In genomic region chr5:132622608-132623007, GRCh38 we compare ENCODE assay signal across 24 cellular contexts. TPM values are rescaled to one million over a fixed set of nuclear protein-coding genes. Genes with fewer than 3 reads are reported as not detected.
DNase-seq lines count a peak whose midpoint lies in the region; ATAC-seq and TF ChIP-seq lines count a peak whose summit lies in the region.
"Had no signal": no experiment of that assay in that cellular context is flagged by ENCODE, and none has a peak within 500 bp of the region (broad histone marks: within the 10 kb centered on the region; RNA-seq: fewer than 3 reads in every experiment).

No MANE protein-coding gene starts in this region.

- no peak overlapping the region for H3K4me3 ChIP-seq in HEK293 (ENCODE audit: low read depth, low read length)
- H3K4me3 ChIP-seq: GM12878, SJCRH30 had no signal

- TF ChIP-seq CTCF in HEK293 (tag by site-specific recombination; IDR thresholded peaks at IDR 0.05) (no peak), nephron (IDR thresholded peaks at IDR 0.05; ENCODE audit: unreplicated experiment in 3 of 3) (no peak), nephron progenitor cell (IDR thresholded peaks at IDR 0.05) (no peak)

- H3K4me3 Mint-ChIP-seq in central memory CD8-positive, alpha-beta T cell = no peak overlapping the region
- H3K4me3 Mint-ChIP-seq in nephron (no peak overlapping the region), nephron progenitor cell (no peak overlapping the region)
- H3K4me3 Mint-ChIP-seq: CD4-positive, CD25-positive, alpha-beta regulatory T cell; IgD-negative memory B cell had no signal

- in situ Hi-C loops in Caki2 (cut with HindIII; ENCODE audit: low pct_unique_long_range_greater_than_20kb, low sequenced_read_pairs) = no loop called here

- ATAC-seq in central memory CD8-positive, alpha-beta T cell (replicated peaks; ENCODE audit: extremely low read depth, poor library complexity, severe bottlenecking) = no peak
- no peak for ATAC-seq in HG03139 (IDR thresholded peaks at IDR 0.05; ENCODE audit: unreplicated experiment)

- DNase-seq in Caki2 (ENCODE audit: low read depth) (peak; percentile 60), nephron progenitor cell (no peak), GF-D8 (lab: John Stamatoyannopoulos, UW) (no peak), NOMO-1 treated with dmso at 0.1 percent for 144 hours (lab: John Stamatoyannopoulos, UW; ENCODE audit: unreplicated experiment) (no peak)
- DNase-seq in central memory CD8-positive, alpha-beta T cell (ENCODE audit: low spot score in 2 of 2) = no peak
- DNase-seq: CD4-positive, CD25-positive, alpha-beta regulatory T cell; DMS 273 treated with DMSO at 0.1 percent for 48 hours; DMS79 treated with DMSO at 0.1 percent for 48 hours; H7; Karpas-422; NCI-H1694; NCI-H2081; NCI-H2171 treated with DMSO at 0.1 percent for 48 hours; NCI-H524 treated with DMSO at 0.1 percent for 48 hours; NCI-H82; OCI-M1; SJCRH30 had no signal

- no peaks in the 10 kb centered on the region for H3K4me1 ChIP-seq in HEK293 (ENCODE audit: control insufficient read depth, insufficient read depth, low read length)
- H3K4me1 ChIP-seq: SJCRH30 had no signal

- H3K9me3 Mint-ChIP-seq in central memory CD8-positive, alpha-beta T cell = no peaks in the 10 kb centered on the region
- H3K9me3 Mint-ChIP-seq in nephron = peaks cover 4% of the 10 kb centered on the region
- no peaks in the 10 kb centered on the region for H3K9me3 Mint-ChIP-seq in nephron progenitor cell
- H3K9me3 Mint-ChIP-seq: CD4-positive, CD25-positive, alpha-beta regulatory T cell; IgD-negative memory B cell had no signal

- H3K27me3 Mint-ChIP-seq in central memory CD8-positive, alpha-beta T cell = no peaks in the 10 kb centered on the region
- H3K27me3 Mint-ChIP-seq in nephron (ENCODE audit: low read depth) (no peaks in the 10 kb centered on the region), nephron progenitor cell (ENCODE audit: low read depth, poor library complexity) (no peaks in the 10 kb centered on the region)
- H3K27me3 Mint-ChIP-seq: CD4-positive, CD25-positive, alpha-beta regulatory T cell; IgD-negative memory B cell had no signal

- peaks cover 52 to 54% of the 10 kb centered on the region in 2 experiments for H3K36me3 ChIP-seq in HEK293 (ENCODE audit: control insufficient read depth in 2 of 2, insufficient read depth in 1 of 2, low read length in 2 of 2)

- no peak overlapping the region for H3K27ac ChIP-seq in HEK293 (ENCODE audit: extremely low read depth, low read depth, low read length)
- H3K27ac ChIP-seq: SJCRH30 had no signal

- H3K9me3 ChIP-seq in HEK293 (ENCODE audit: control insufficient read depth, insufficient read depth, low read depth, low read length) = no peaks in the 10 kb centered on the region
- H3K9me3 ChIP-seq: SJCRH30 had no signal

- peaks cover 32% of the 10 kb centered on the region for H3K36me3 Mint-ChIP-seq in central memory CD8-positive, alpha-beta T cell (ENCODE audit: insufficient read depth)
- H3K36me3 Mint-ChIP-seq in nephron (ENCODE audit: low read depth) (peaks cover 67% of the 10 kb centered on the region), nephron progenitor cell (ENCODE audit: low read depth) (peaks cover 69% of the 10 kb centered on the region)

- CTCF ChIA-PET in HEK293 (lab: Yijun Ruan, JAX) = interaction anchor here (0.7 kb wide), 2 partner anchors 96 to 198 kb away, joined by 3 read pairs; no protein-coding TSS in a partner anchor

- no peaks in the 10 kb centered on the region for H3K4me1 Mint-ChIP-seq in central memory CD8-positive, alpha-beta T cell
- no peaks in the 10 kb centered on the region for H3K4me1 Mint-ChIP-seq in nephron
- peaks cover 4% of the 10 kb centered on the region for H3K4me1 Mint-ChIP-seq in nephron progenitor cell

- peak overlapping the region; percentile 67 for H3K27ac Mint-ChIP-seq in central memory CD8-positive, alpha-beta T cell (ENCODE audit: low read depth)
- H3K27ac Mint-ChIP-seq in nephron (peak overlapping the region; percentile 12 to 82 (median 56)), nephron progenitor cell (no peak overlapping the region)
- H3K27ac Mint-ChIP-seq: IgD-negative memory B cell had no signal

- POLR2A ChIA-PET in HEK293 (lab: Yijun Ruan, JAX) = no interaction called here

TF ChIP-seq in HEK293, 187 proteins besides CTCF, POLR2A, EP300 and RAD21:
- TF ChIP-seq, protein P1, sequence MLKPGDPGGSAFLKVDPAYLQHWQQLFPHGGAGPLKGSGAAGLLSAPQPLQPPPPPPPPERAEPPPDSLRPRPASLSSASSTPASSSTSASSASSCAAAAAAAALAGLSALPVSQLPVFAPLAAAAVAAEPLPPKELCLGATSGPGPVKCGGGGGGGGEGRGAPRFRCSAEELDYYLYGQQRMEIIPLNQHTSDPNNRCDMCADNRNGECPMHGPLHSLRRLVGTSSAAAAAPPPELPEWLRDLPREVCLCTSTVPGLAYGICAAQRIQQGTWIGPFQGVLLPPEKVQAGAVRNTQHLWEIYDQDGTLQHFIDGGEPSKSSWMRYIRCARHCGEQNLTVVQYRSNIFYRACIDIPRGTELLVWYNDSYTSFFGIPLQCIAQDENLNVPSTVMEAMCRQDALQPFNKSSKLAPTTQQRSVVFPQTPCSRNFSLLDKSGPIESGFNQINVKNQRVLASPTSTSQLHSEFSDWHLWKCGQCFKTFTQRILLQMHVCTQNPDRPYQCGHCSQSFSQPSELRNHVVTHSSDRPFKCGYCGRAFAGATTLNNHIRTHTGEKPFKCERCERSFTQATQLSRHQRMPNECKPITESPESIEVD (tag by site-specific recombination; IDR thresholded peaks at IDR 0.05) = 0 out of 2 replicates have a peak, but pooled peaks have one; percentile 15
- TF ChIP-seq ZNF514 (tag by site-specific recombination; IDR thresholded peaks at IDR 0.05) (no peak), ELK4 (IDR thresholded peaks at IDR 0.05; ENCODE audit: borderline replicate concordance, low read depth, low read length) (no peak), SCRT2 (tag by site-specific recombination; IDR thresholded peaks at IDR 0.05) (no peak), ZNF707 (tag by site-specific recombination; IDR thresholded peaks at IDR 0.05) (no peak)

RNA-seq across cellular contexts. Expression of gene IL13, which starts 35.4 kb away (rescaled TPM):
- total RNA-seq in Caki2 (2014; rRNA removed; shearing (Covaris generic); ENCODE audit: low replicate concordance) = not detected in 2 replicates
- total RNA-seq: A673, H7, M059J, SJCRH30 had no signal

RNA-seq across cellular contexts. Expression of gene IL4, which starts 51.2 kb away (rescaled TPM):
- total RNA-seq in Caki2 (2014; rRNA removed; shearing (Covaris generic); ENCODE audit: low replicate concordance) = not detected in 2 replicates
- total RNA-seq: A673, GM12878, H7, M059J, SJCRH30 had no signal
